In genomic region chr1:237237721-237238120, GRCh38 we compare ENCODE assay signal across 26 cellular contexts.
"Had no signal": no experiment of that assay in that cellular context is flagged by ENCODE, and none has a peak within 500 bp of the region (broad histone marks: within the 10 kb centered on the region; RNA-seq: fewer than 3 reads in every experiment).

No MANE protein-coding gene starts in this region.

- H3K27me3 Mint-ChIP-seq: stimulated activated naive CD8-positive, alpha-beta T cell treated with anti-CD3 and anti-CD28 coated beads, Interleukin-15, Interleukin-2, amounts not matched to agents 100 ng/mL and 50 ng/mL, for 24 hours had no signal

- H3K4me3 Mint-ChIP-seq: naive thymus-derived CD8-positive, alpha-beta T cell; nephron; neural crest cell; stimulated activated effector memory CD8-positive, alpha-beta T cell treated with anti-CD3 and anti-CD28 coated beads, Interleukin-12 subunit alpha, Interleukin-12 subunit beta, amount 100 ng/mL, for 72 hours; stimulated activated naive CD8-positive, alpha-beta T cell treated with anti-CD3 and anti-CD28 coated beads, Interleukin-15, Interleukin-2, amounts not matched to agents 100 ng/mL and 50 ng/mL, for 24 hours; type B pancreatic cell had no signal

- H3K9me3 ChIP-seq: lower lobe of right lung, pancreas, prostate gland, sigmoid colon, spleen, suprapubic skin, thoracic aorta, tibial nerve, uterus had no signal

- H3K27me3 ChIP-seq: pancreas, sigmoid colon, spleen, suprapubic skin, tibial nerve, uterus had no signal

- H3K36me3 ChIP-seq: lower lobe of right lung, pancreas, prostate gland, sigmoid colon, spleen, suprapubic skin, thoracic aorta, tibial nerve, uterus had no signal

- ATAC-seq: lower lobe of right lung; naive thymus-derived CD8-positive, alpha-beta T cell; pancreas; right cardiac atrium; stimulated activated effector memory CD8-positive, alpha-beta T cell treated with anti-CD3 and anti-CD28 coated beads, Interleukin-12 subunit alpha, Interleukin-12 subunit beta, amount 100 ng/mL, for 72 hours had no signal

- H3K4me1 ChIP-seq: pancreas, spleen, suprapubic skin, tibial nerve, uterus had no signal

- H3K36me3 Mint-ChIP-seq: naive thymus-derived CD8-positive, alpha-beta T cell; type B pancreatic cell had no signal

- FAIRE-seq: pancreas, small intestine had no signal

- H3K4me1 Mint-ChIP-seq: naive thymus-derived CD8-positive, alpha-beta T cell; neural crest cell; stimulated activated effector memory CD8-positive, alpha-beta T cell treated with anti-CD3 and anti-CD28 coated beads, Interleukin-12 subunit alpha, Interleukin-12 subunit beta, amount 100 ng/mL, for 72 hours had no signal

- DNase-seq: hypothalamus; islet precursor cell; lower lobe of right lung; mammary epithelial cell; mesenchymal stem cell; naive thymus-derived CD8-positive, alpha-beta T cell; nucleus accumbens; pancreas; posterior cingulate gyrus; retina; right cardiac atrium; sigmoid colon; small intestine; spleen; stimulated activated CD4-positive, alpha-beta T cell treated with anti-CD3 and anti-CD28 coated beads, Interleukin-4, amount 100 ng/mL, for 24 hours; stimulated activated naive CD4-positive, alpha-beta T cell; uterus had no signal

- H3K9me3 Mint-ChIP-seq: naive thymus-derived CD8-positive, alpha-beta T cell; nephron; neural crest cell; stimulated activated naive CD8-positive, alpha-beta T cell treated with anti-CD3 and anti-CD28 coated beads, Interleukin-15, Interleukin-2, amounts not matched to agents 100 ng/mL and 50 ng/mL, for 24 hours; type B pancreatic cell had no signal

- H3K27ac Mint-ChIP-seq: naive thymus-derived CD8-positive, alpha-beta T cell; nephron; stimulated activated effector memory CD8-positive, alpha-beta T cell treated with anti-CD3 and anti-CD28 coated beads, Interleukin-12 subunit alpha, Interleukin-12 subunit beta, amount 100 ng/mL, for 72 hours; stimulated activated naive CD8-positive, alpha-beta T cell treated with anti-CD3 and anti-CD28 coated beads, Interleukin-15, Interleukin-2, amounts not matched to agents 100 ng/mL and 50 ng/mL, for 24 hours; type B pancreatic cell had no signal

- H3K27ac ChIP-seq: lower lobe of right lung, pancreas, prostate gland, sigmoid colon, spleen, suprapubic skin, thoracic aorta, tibial nerve, uterus had no signal

- H3K4me3 ChIP-seq: lower lobe of right lung, pancreas, prostate gland, sigmoid colon, spleen, suprapubic skin, thoracic aorta, tibial nerve, uterus had no signal
